1 cellular context compared by ENCODE assay signal in genomic region chr4:102824398-102824797, GRCh38.
TF ChIP-seq lines count a peak whose summit lies in the region.

No MANE protein-coding gene starts in this region.

TF ChIP-seq in IMR-90, 13 proteins besides CTCF, POLR2A, EP300 and RAD21 (continued from another document):
- no peak for TF ChIP-seq BHLHE40 (IDR thresholded peaks at IDR 0.05; ENCODE audit: low read depth, low read length)
- TF ChIP-seq MXI1 (IDR thresholded peaks at IDR 0.05; ENCODE audit: borderline replicate concordance, low read depth, low read length): no peak
